In genomic region chr3:188972313-188972712, GRCh38 we compare ENCODE assay signal across 15 cellular contexts.
DNase-seq lines count a peak whose midpoint lies in the region; ATAC-seq and TF ChIP-seq lines count a peak whose summit lies in the region.
"Had no signal": no experiment of that assay in that cellular context is flagged by ENCODE, and none has a peak within 500 bp of the region (broad histone marks: within the 10 kb centered on the region; RNA-seq: fewer than 3 reads in every experiment).

No MANE protein-coding gene starts in this region.

- H3K23ac ChIP-seq in neuronal stem cell (ENCODE audit: low read depth, low read length, poor library complexity): no peak overlapping the region

- no peak overlapping the region for H4K8ac ChIP-seq in neuronal stem cell (ENCODE audit: low read depth, low read length)

- TF ChIP-seq CTCF in right atrium auricular region (IDR thresholded peaks at IDR 0.05) (no peak), Loucy (conservative IDR thresholded peaks at IDR 0.05; ENCODE audit: low read length) (no peak)

- H3F3A ChIP-seq in Loucy (ENCODE audit: low read depth): peaks cover 33% of the 10 kb centered on the region

- H3K4me3 Mint-ChIP-seq in activated T-cell treated with anti-CD3 and anti-CD28 coated beads, Interleukin-2, amount 50 U/mL, for 24 hours: no peak overlapping the region

- intact Hi-C loops in left ventricle myocardium superior (cut with micrococcal nuclease): no loop called here

- H3K9ac ChIP-seq in Loucy (ENCODE audit: low read depth, low read length, poor library complexity, severe bottlenecking): peak overlapping the region; percentile 83
- no peak overlapping the region for H3K9ac ChIP-seq in neuronal stem cell (ENCODE audit: low read depth, low read length, poor library complexity)

- peaks cover 0 to 7% of the 10 kb centered on the region in 2 donors for H3K9me3 ChIP-seq in right atrium auricular region
- H3K9me3 ChIP-seq in Loucy (ENCODE audit: insufficient read depth, low read depth, low read length): peaks cover 8% of the 10 kb centered on the region; the same call in 1 of the 2 replicates
- peaks cover 0 to 2% of the 10 kb centered on the region in 2 donors for H3K9me3 ChIP-seq in neuronal stem cell (replicated peaks in 1 of 2; ENCODE audit: control insufficient read depth in 2 of 2, insufficient read depth in 1 of 2, low read depth in 1 of 2, low read length in 2 of 2)
- H3K9me3 ChIP-seq: HAP-1, SJCRH30 had no signal

- no peaks in the 10 kb centered on the region for H3K36me3 Mint-ChIP-seq in activated T-cell treated with anti-CD3 and anti-CD28 coated beads, Interleukin-2, amount 50 U/mL, for 24 hours (ENCODE audit: low read depth)

- H3K4me3 ChIP-seq in right atrium auricular region (no peak overlapping the region), Loucy (ENCODE audit: low read length, poor library complexity, severe bottlenecking) (peak overlapping the region; percentile 51), neuronal stem cell (ENCODE audit: low read length in 2 of 2) (no peak overlapping the region)
- H3K4me3 ChIP-seq: HAP-1, MG63, SJCRH30 had no signal

- no peak overlapping the region for H3K27ac Mint-ChIP-seq in activated T-cell treated with anti-CD3 and anti-CD28 coated beads, Interleukin-2, amount 50 U/mL, for 24 hours

- H2AFZ ChIP-seq in Loucy (ENCODE audit: low read length) (no peak overlapping the region), neuronal stem cell (ENCODE audit: low read length) (no peak overlapping the region)

- H3K4ac ChIP-seq in neuronal stem cell (ENCODE audit: low read length): no peak overlapping the region

- no CpG with 5 or more reads among the region's 4 CpGs for WGBS in neuronal stem cell (ENCODE audit: extremely low coverage in 2 of 2, insufficient read length in 2 of 2, insufficient replicate concordance in 1 of 2), 2 donors

- H2BK120ac ChIP-seq in neuronal stem cell (ENCODE audit: low read depth, low read length): no peak overlapping the region

- no peaks in the 10 kb centered on the region for H3K79me2 ChIP-seq in Loucy (ENCODE audit: insufficient read depth, low read length)

- no peaks in the 10 kb centered on the region for H3K27me3 ChIP-seq in right atrium auricular region
- no peaks in the 10 kb centered on the region for H3K27me3 ChIP-seq in Loucy (ENCODE audit: insufficient read depth, low read length, poor library complexity, severe bottlenecking)
- no peaks in the 10 kb centered on the region for H3K27me3 ChIP-seq in neuronal stem cell (ENCODE audit: control insufficient read depth in 3 of 3, insufficient read depth in 3 of 3, low read depth in 1 of 3, low read length in 3 of 3)
- H3K27me3 ChIP-seq: SJCRH30 had no signal

- H2AK5ac ChIP-seq in neuronal stem cell (ENCODE audit: low read depth, low read length): no peak overlapping the region

- H4K20me1 ChIP-seq in Loucy (ENCODE audit: insufficient read depth, low read length, poor library complexity, severe bottlenecking): no peaks in the 10 kb centered on the region

- H2BK15ac ChIP-seq in neuronal stem cell (ENCODE audit: low read length): no peak overlapping the region

- peaks cover 32% of the 10 kb centered on the region for H3K27me3 Mint-ChIP-seq in activated T-cell treated with anti-CD3 and anti-CD28 coated beads, Interleukin-2, amount 50 U/mL, for 24 hours

- H3K9me3 Mint-ChIP-seq in activated T-cell treated with anti-CD3 and anti-CD28 coated beads, Interleukin-2, amount 50 U/mL, for 24 hours: no peaks in the 10 kb centered on the region

- H2BK5ac ChIP-seq in neuronal stem cell (ENCODE audit: low read length): no peak overlapping the region

- peaks cover 16% of the 10 kb centered on the region for H3K4me1 Mint-ChIP-seq in activated T-cell treated with anti-CD3 and anti-CD28 coated beads, Interleukin-2, amount 50 U/mL, for 24 hours (ENCODE audit: low read depth)

- H3K27ac ChIP-seq in right atrium auricular region (no peak overlapping the region), neuronal stem cell (replicated peaks; ENCODE audit: low read length) (no peak overlapping the region)
- H3K27ac ChIP-seq: RWPE1, SJCRH30 had no signal

- no peak overlapping the region for H3K14ac ChIP-seq in neuronal stem cell (ENCODE audit: low read length)

- H3K36me3 ChIP-seq in right atrium auricular region (no peaks in the 10 kb centered on the region), Loucy (ENCODE audit: insufficient read depth, low read length) (no peaks in the 10 kb centered on the region), neuronal stem cell (replicated peaks in 1 of 2; ENCODE audit: control insufficient read depth in 2 of 2, insufficient read depth in 2 of 2, low read length in 2 of 2) (no peaks in the 10 kb centered on the region)
- H3K36me3 ChIP-seq: HAP-1, MG63, SJCRH30 had no signal

- DNase-seq in left ventricle myocardium superior: no peak
- DNase-seq in right atrium auricular region (ENCODE audit: low spot score): no peak
- DNase-seq in UCSD-AML1 (lab: John Stamatoyannopoulos, UW; ENCODE audit: unreplicated experiment): peak; percentile 43
- no peak for DNase-seq in neuronal stem cell (ENCODE audit: low spot score)
- no peak for DNase-seq in DMS79 (lab: John Stamatoyannopoulos, UW)
- DNase-seq in ureter (ENCODE audit: low spot score): no peak
- DNase-seq in activated T-cell treated with anti-CD3 and anti-CD28 coated beads, Interleukin-2, amount 50 U/mL, for 24 hours: no peak
- DNase-seq: DMS53, MG63, NCI-H187 treated with DMSO at 0.1 percent for 48 hours, NCI-H524, SJCRH30 had no signal

- ATAC-seq in left ventricle myocardium superior: peak; percentile 32

- no peak overlapping the region for H4K91ac ChIP-seq in neuronal stem cell (ENCODE audit: low read depth, low read length, poor library complexity)

- H3K4me2 ChIP-seq in Loucy (ENCODE audit: low read depth, low read length, poor library complexity, severe bottlenecking): peak overlapping the region; percentile 78
- no peak overlapping the region for H3K4me2 ChIP-seq in neuronal stem cell (ENCODE audit: insufficient read depth, low read length, poor library complexity, severe bottlenecking)

- H3K9me2 ChIP-seq in Loucy (replicated peaks; ENCODE audit: low read depth, low read length): no peaks in the 10 kb centered on the region

- H3K4me1 ChIP-seq in right atrium auricular region (peaks cover 0 to 7% of the 10 kb centered on the region in 2 donors), Loucy (ENCODE audit: insufficient read depth, low read length, poor library complexity, severe bottlenecking) (peaks cover 58% of the 10 kb centered on the region), neuronal stem cell (ENCODE audit: control insufficient read depth in 2 of 2, insufficient read depth in 1 of 2, low read depth in 1 of 2, low read length in 2 of 2) (peaks cover 0 to 3% of the 10 kb centered on the region in 2 donors)
- H3K4me1 ChIP-seq: SJCRH30 had no signal

- H2BK12ac ChIP-seq in neuronal stem cell (ENCODE audit: low read length): no peak overlapping the region

- no peaks in the 10 kb centered on the region for H3K79me1 ChIP-seq in neuronal stem cell (ENCODE audit: low read depth, low read length)

- peak overlapping the region; percentile 39 for H3K18ac ChIP-seq in neuronal stem cell (ENCODE audit: low read length)
